ENCODE assay signal across 20 cellular contexts in genomic region chr2:239535413-239535790, GRCh38.
A peak's percentile ranks its signal among the peaks of the same experiment; 100 is the strongest.
DNase-seq lines count a peak whose midpoint lies in the region; ATAC-seq, FAIRE-seq and TF ChIP-seq lines count a peak whose summit lies in the region.
"Had no signal": no experiment of that assay in that cellular context is flagged by ENCODE, and none has a peak within 500 bp of the region (broad histone marks: within the 10 kb centered on the region; RNA-seq: fewer than 3 reads in every experiment).

No MANE protein-coding gene starts in this region.

- no peaks in the 10 kb centered on the region for H3K9me3 ChIP-seq in RWPE2 (ENCODE audit: severe bottlenecking)
- H3K9me3 ChIP-seq in HepG2 (ENCODE audit: low read length): no peaks in the 10 kb centered on the region; the same call in 1 of the 2 replicates
- H3K9me3 ChIP-seq in spleen: peaks cover 0 to 18% (median 12%) of the 10 kb centered on the region in 8 donors
- peaks cover 0 to 14% of the 10 kb centered on the region in 2 donors for H3K9me3 ChIP-seq in kidney (ENCODE audit: control insufficient read depth in 1 of 2, low read length in 2 of 2)
- H3K9me3 ChIP-seq: SJSA1 had no signal

- TF ChIP-seq EP300 in HepG2 (IDR thresholded peaks at IDR 0.05; ENCODE audit: low read depth in 2 of 2, low read length in 2 of 2) (no peak), HepG2 (CRISPR knock-in tag; IDR thresholded peaks at IDR 0.05; ENCODE audit: borderline replicate concordance) (no peak)

- intact Hi-C loops in HepG2 (cut with micrococcal nuclease; ENCODE audit: unreplicated experiment): no loop called here
- intact Hi-C loops in spleen (cut with DNase I; ENCODE audit: low total_unique reads): no loop called here
- intact Hi-C loops in kidney (cut with DNase I): no loop called here

- DNase-seq in NCI-H1092 treated with DMSO at 0.1 percent for 48 hours (lab: John Stamatoyannopoulos, UW) (peak; percentile 3), NCI-H1092 (lab: John Stamatoyannopoulos, UW) (no peak), RWPE2 (ENCODE audit: low spot score) (peak; percentile 32), HepG2 (ENCODE audit: low spot score) (no peak), spleen (peak; percentile 48), NCI-H1694 (lab: John Stamatoyannopoulos, UW) (no peak), kidney (no peak), GM10266 (ENCODE audit: extremely low spot score) (no peak)
- DNase-seq: CD4-positive, CD25-positive, alpha-beta regulatory T cell; DMS153; KBM-7; NCI-H1694 treated with DMSO at 0.1 percent for 48 hours; NCI-H2227 treated with DMSO at 0.1 percent for 48 hours; NCI-H510A; OCI-M1; T-helper 1 cell had no signal

- no peak overlapping the region for H2AFZ ChIP-seq in HepG2 (ENCODE audit: low read length)

- no peaks in the 10 kb centered on the region for H3K4me1 ChIP-seq in RWPE2 (ENCODE audit: insufficient read depth, poor library complexity, severe bottlenecking)
- H3K4me1 ChIP-seq in HepG2 (ENCODE audit: insufficient read depth, low read length): no peaks in the 10 kb centered on the region
- peaks cover 0 to 20% (median 0%) of the 10 kb centered on the region in 6 donors for H3K4me1 ChIP-seq in spleen
- peaks cover 0 to 13% of the 10 kb centered on the region in 2 donors for H3K4me1 ChIP-seq in kidney (ENCODE audit: control insufficient read depth in 1 of 2, insufficient read depth in 1 of 2, low read depth in 1 of 2, low read length in 2 of 2)
- H3K4me1 ChIP-seq: Peyer's patch, SJSA1 had no signal

- 0% methylated on average over 3 of the region's 3 CpGs for WGBS in HepG2 (ENCODE audit: low lambda C conversion rate)
- WGBS in spleen, 5 donors: 41 to 73% (median 67%) methylated on average over 3 of the region's 3 CpGs

- ATAC-seq in RWPE2 (ENCODE audit: low read depth): no peak
- ATAC-seq in HepG2: peak; percentile 14; the same call in 1 of the 3 replicates

- H3K79me2 ChIP-seq in HepG2 (ENCODE audit: insufficient read depth, low read length): no peaks in the 10 kb centered on the region

- TF ChIP-seq POLR2A in HepG2 (IDR thresholded peaks at IDR 0.05; ENCODE audit: insufficient read depth in 1 of 2, low read depth in 2 of 2, low read length in 2 of 2) (no peak), spleen (IDR thresholded peaks at IDR 0.05) (no peak)

- no peak overlapping the region for H3K9ac ChIP-seq in HepG2 (ENCODE audit: insufficient read depth, low read depth, low read length)
- H3K9ac ChIP-seq in kidney (ENCODE audit: low read length in 2 of 2): no peak overlapping the region

- TF ChIP-seq RAD21 in HepG2 (CRISPR knock-in tag; IDR thresholded peaks at IDR 0.05): no peak

- POLR2A ChIA-PET in HepG2 (lab: Yijun Ruan, JAX): no interaction called here

- H3K27me3 ChIP-seq in RWPE2 (ENCODE audit: insufficient read depth, poor library complexity, severe bottlenecking): no peaks in the 10 kb centered on the region
- H3K27me3 ChIP-seq in HepG2 (ENCODE audit: control insufficient read depth in 1 of 2, insufficient read depth in 2 of 2, low read length in 2 of 2): peaks cover 2 to 59% of the 10 kb centered on the region in 2 experiments
- H3K27me3 ChIP-seq in spleen (replicated peaks in 1 of 7): peaks cover 0 to 10% (median 0%) of the 10 kb centered on the region in 7 donors
- H3K27me3 ChIP-seq: Peyer's patch had no signal

- H3K27ac ChIP-seq in RWPE2 (ENCODE audit: poor library complexity, severe bottlenecking): no peak overlapping the region
- H3K27ac ChIP-seq in HepG2 (ENCODE audit: extremely low read length, insufficient read depth, low read length): no peak overlapping the region
- H3K27ac ChIP-seq in spleen: no peak overlapping the region
- H3K27ac ChIP-seq in kidney (ENCODE audit: low read depth in 2 of 2, low read length in 2 of 2): no peak overlapping the region
- H3K27ac ChIP-seq: 22Rv1, Peyer's patch, SJSA1 had no signal

- CTCF ChIA-PET in HepG2 (lab: Yijun Ruan, JAX; ENCODE audit: low intra/inter-chr PET ratio, low total read pairs): no interaction called here

- FAIRE-seq in HepG2 (lab: Jason Lieb, UNC) (no peak), kidney (lab: Jason Lieb, UNC) (no peak)
- FAIRE-seq: HTR-8/SVneo had no signal

- TF ChIP-seq CTCF in RWPE2 (IDR thresholded peaks at IDR 0.05; ENCODE audit: poor library complexity, severe bottlenecking) (no peak), HepG2 (CRISPR knock-in tag; IDR thresholded peaks at IDR 0.05) (no peak), spleen (IDR thresholded peaks at IDR 0.05 in 8 of 11, conservative IDR thresholded peaks at IDR 0.05 in 3 of 11) (no peak), kidney (IDR thresholded peaks at IDR 0.05; ENCODE audit: borderline replicate concordance, extremely low read depth, insufficient read depth) (no peak), GM10266 (IDR thresholded peaks at IDR 0.05; ENCODE audit: control insufficient read depth, insufficient read depth, low read depth, missing control alignments) (no peak)

- no TSS peak for BruUV-seq in HepG2 (replicated peaks; lab: Mats Ljungman, UMichigan)

- in situ Hi-C loops in HepG2 (cut with HindIII; ENCODE audit: extremely low pct_ligation_motif_present, low pct_unique_long_range_greater_than_20kb): no loop called here

- H3K4me3 ChIP-seq in RWPE2 (ENCODE audit: severe bottlenecking) (no peak overlapping the region), HepG2 (replicated peaks in 1 of 3; ENCODE audit: insufficient read depth in 1 of 3, low read depth in 2 of 3, low read length in 3 of 3) (no peak overlapping the region), spleen (no peak overlapping the region), kidney (ENCODE audit: low read length in 2 of 2) (no peak overlapping the region)
- H3K4me3 ChIP-seq: Peyer's patch, SJSA1 had no signal

- no peak overlapping the region for H3K4me2 ChIP-seq in HepG2 (ENCODE audit: low read depth, low read length)

- H3K36me3 ChIP-seq in RWPE2 (ENCODE audit: low read depth): no peaks in the 10 kb centered on the region
- H3K36me3 ChIP-seq in HepG2 (replicated peaks in 1 of 2; ENCODE audit: control insufficient read depth in 1 of 2, insufficient read depth in 2 of 2, low read length in 2 of 2): no peaks in the 10 kb centered on the region
- H3K36me3 ChIP-seq in spleen: no peaks in the 10 kb centered on the region
- H3K36me3 ChIP-seq in kidney (ENCODE audit: control insufficient read depth in 1 of 2, insufficient read depth in 2 of 2, low read length in 2 of 2): no peaks in the 10 kb centered on the region
- H3K36me3 ChIP-seq: Peyer's patch, SJSA1 had no signal

- no peaks in the 10 kb centered on the region for H4K20me1 ChIP-seq in HepG2 (ENCODE audit: insufficient read depth, low read length)

TF ChIP-seq in HepG2, 621 proteins besides CTCF, POLR2A, EP300 and RAD21 (continues in another document):
- TF ChIP-seq PRDM15 (CRISPR knock-in tag; IDR thresholded peaks at IDR 0.05) (no peak), RBM22 (optimal IDR thresholded peaks at IDR 0.05; ENCODE audit: low read length) (no peak), MATR3 (CRISPR knock-in tag; IDR thresholded peaks at IDR 0.05) (no peak), ZNF703 (CRISPR knock-in tag; IDR thresholded peaks at IDR 0.05; ENCODE audit: borderline replicate concordance) (no peak), ZNF704 (CRISPR knock-in tag; IDR thresholded peaks at IDR 0.05; ENCODE audit: borderline replicate concordance) (no peak), PRMT3 (CRISPR knock-in tag; IDR thresholded peaks at IDR 0.05; ENCODE audit: borderline replicate concordance, low read depth) (no peak), TCF7L2 (IDR thresholded peaks at IDR 0.05; ENCODE audit: low read depth, low read length) (no peak), NR2C2 (CRISPR knock-in tag; IDR thresholded peaks at IDR 0.05; ENCODE audit: borderline replicate concordance) (no peak), ATF1 (CRISPR knock-in tag; IDR thresholded peaks at IDR 0.05) (no peak), ZBTB20 (CRISPR knock-in tag; IDR thresholded peaks at IDR 0.05; ENCODE audit: borderline replicate concordance, low read depth) (no peak)
- TF ChIP-seq, protein P1, sequence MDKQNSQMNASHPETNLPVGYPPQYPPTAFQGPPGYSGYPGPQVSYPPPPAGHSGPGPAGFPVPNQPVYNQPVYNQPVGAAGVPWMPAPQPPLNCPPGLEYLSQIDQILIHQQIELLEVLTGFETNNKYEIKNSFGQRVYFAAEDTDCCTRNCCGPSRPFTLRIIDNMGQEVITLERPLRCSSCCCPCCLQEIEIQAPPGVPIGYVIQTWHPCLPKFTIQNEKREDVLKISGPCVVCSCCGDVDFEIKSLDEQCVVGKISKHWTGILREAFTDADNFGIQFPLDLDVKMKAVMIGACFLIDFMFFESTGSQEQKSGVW (CRISPR knock-in tag; IDR thresholded peaks at IDR 0.05; ENCODE audit: borderline replicate concordance): no peak

Comparison
In these comparisons a context has a peak if more than half of its experiments do, and no peak if none do; other contexts are left out.
1. DNase-seq: peak in NCI-H1092 treated with DMSO at 0.1 percent for 48 hours (single experiment), RWPE2 (single experiment) and spleen (single experiment); none in NCI-H1092 (single experiment), HepG2 (single experiment), NCI-H1694 (single experiment), kidney (single experiment) and GM10266 (single experiment).